ENCODE assay signal across 1 cellular context in the genomic region with DNA sequence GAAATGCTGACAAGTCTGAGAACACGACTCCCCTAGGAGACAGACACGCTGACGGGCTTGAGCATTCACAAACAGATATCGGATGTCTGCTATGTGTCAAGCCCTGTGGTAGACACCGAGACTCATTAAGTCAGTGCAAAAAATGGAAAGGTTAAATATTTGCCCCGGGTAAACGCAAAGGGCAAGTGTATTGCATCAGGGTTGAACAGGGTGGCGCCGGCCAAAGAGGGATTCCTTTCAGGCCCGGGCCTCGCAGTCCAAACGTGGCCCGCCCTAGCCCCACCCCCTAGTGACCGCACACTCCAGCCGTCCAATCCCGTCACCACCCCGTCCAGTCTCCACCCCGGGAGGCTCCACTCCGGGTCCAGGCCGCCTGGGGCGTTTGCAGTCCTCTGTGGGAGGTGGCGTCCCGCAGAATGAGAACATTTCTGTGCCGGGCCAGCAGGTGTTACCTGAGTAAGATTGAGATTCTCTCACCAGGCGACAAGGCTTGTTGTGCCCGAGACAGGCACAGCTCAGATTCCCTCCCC.
TF ChIP-seq lines count a peak whose summit lies in the region.

No MANE protein-coding gene starts in this region.

TF ChIP-seq in HepG2, 621 proteins besides CTCF, POLR2A, EP300 and RAD21 (continued from another document and continues in another):
- TF ChIP-seq, protein P1, sequence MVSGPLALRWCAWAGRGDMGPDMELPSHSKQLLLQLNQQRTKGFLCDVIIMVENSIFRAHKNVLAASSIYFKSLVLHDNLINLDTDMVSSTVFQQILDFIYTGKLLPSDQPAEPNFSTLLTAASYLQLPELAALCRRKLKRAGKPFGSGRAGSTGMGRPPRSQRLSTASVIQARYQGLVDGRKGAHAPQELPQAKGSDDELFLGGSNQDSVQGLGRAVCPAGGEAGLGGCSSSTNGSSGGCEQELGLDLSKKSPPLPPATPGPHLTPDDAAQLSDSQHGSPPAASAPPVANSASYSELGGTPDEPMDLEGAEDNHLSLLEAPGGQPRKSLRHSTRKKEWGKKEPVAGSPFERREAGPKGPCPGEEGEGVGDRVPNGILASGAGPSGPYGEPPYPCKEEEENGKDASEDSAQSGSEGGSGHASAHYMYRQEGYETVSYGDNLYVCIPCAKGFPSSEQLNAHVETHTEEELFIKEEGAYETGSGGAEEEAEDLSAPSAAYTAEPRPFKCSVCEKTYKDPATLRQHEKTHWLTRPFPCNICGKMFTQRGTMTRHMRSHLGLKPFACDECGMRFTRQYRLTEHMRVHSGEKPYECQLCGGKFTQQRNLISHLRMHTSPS (CRISPR knock-in tag; IDR thresholded peaks at IDR 0.05; ENCODE audit: low read depth) = peak; percentile 34; the same call in 1 of the 2 replicates
- TF ChIP-seq, protein P2, sequence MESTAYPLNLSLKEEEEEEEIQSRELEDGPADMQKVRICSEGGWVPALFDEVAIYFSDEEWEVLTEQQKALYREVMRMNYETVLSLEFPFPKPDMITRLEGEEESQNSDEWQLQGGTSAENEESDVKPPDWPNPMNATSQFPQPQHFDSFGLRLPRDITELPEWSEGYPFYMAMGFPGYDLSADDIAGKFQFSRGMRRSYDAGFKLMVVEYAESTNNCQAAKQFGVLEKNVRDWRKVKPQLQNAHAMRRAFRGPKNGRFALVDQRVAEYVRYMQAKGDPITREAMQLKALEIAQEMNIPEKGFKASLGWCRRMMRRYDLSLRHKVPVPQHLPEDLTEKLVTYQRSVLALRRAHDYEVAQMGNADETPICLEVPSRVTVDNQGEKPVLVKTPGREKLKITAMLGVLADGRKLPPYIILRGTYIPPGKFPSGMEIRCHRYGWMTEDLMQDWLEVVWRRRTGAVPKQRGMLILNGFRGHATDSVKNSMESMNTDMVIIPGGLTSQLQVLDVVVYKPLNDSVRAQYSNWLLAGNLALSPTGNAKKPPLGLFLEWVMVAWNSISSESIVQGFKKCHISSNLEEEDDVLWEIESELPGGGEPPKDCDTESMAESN (CRISPR knock-in tag; conservative IDR thresholded peaks at IDR 0.05) = 0 out of 2 replicates have a peak, but pooled peaks have one; percentile 69
- TF ChIP-seq ZFP36 (IDR thresholded peaks at IDR 0.05; ENCODE audit: borderline replicate concordance, low read depth, low read length, partially characterized antibody) = no peak
- no peak for TF ChIP-seq ZNF562 (CRISPR knock-in tag; IDR thresholded peaks at IDR 0.05; ENCODE audit: borderline replicate concordance)
- peak; percentile 82 for TF ChIP-seq ZMYM4 (CRISPR knock-in tag; IDR thresholded peaks at IDR 0.05)
- TF ChIP-seq, protein P3, sequence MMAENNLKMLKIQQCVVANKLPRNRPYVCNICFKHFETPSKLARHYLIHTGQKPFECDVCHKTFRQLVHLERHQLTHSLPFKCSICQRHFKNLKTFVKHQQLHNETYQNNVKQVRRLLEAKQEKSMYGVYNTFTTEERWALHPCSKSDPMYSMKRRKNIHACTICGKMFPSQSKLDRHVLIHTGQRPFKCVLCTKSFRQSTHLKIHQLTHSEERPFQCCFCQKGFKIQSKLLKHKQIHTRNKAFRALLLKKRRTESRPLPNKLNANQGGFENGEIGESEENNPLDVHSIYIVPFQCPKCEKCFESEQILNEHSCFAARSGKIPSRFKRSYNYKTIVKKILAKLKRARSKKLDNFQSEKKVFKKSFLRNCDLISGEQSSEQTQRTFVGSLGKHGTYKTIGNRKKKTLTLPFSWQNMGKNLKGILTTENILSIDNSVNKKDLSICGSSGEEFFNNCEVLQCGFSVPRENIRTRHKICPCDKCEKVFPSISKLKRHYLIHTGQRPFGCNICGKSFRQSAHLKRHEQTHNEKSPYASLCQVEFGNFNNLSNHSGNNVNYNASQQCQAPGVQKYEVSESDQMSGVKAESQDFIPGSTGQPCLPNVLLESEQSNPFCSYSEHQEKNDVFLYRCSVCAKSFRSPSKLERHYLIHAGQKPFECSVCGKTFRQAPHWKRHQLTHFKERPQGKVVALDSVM (CRISPR knock-in tag; IDR thresholded peaks at IDR 0.05) = peak; percentile 4; the same call in 1 of the 2 replicates
- TF ChIP-seq, protein P4, sequence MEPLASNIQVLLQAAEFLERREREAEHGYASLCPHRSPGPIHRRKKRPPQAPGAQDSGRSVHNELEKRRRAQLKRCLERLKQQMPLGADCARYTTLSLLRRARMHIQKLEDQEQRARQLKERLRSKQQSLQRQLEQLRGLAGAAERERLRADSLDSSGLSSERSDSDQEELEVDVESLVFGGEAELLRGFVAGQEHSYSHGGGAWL (CRISPR knock-in tag; IDR thresholded peaks at IDR 0.05) = peak; percentile 64; the same call in 1 of the 2 replicates
- no peak for TF ChIP-seq ZNF569 (CRISPR knock-in tag; IDR thresholded peaks at IDR 0.05; ENCODE audit: borderline replicate concordance)
- peak; percentile 72; the same call in 1 of the 2 replicates for TF ChIP-seq ZMYM3 (CRISPR knock-in tag; IDR thresholded peaks at IDR 0.05)
- TF ChIP-seq ZFP1 (CRISPR knock-in tag; IDR thresholded peaks at IDR 0.05) = peak; percentile 78; the same call in 1 of the 2 replicates
- no peak for TF ChIP-seq ZNF746 (CRISPR knock-in tag; IDR thresholded peaks at IDR 0.05)
- TF ChIP-seq AGO1 (IDR thresholded peaks at IDR 0.05; ENCODE audit: low read depth, low read length, poor library complexity, severe bottlenecking) = no peak
- TF ChIP-seq, protein P5, sequence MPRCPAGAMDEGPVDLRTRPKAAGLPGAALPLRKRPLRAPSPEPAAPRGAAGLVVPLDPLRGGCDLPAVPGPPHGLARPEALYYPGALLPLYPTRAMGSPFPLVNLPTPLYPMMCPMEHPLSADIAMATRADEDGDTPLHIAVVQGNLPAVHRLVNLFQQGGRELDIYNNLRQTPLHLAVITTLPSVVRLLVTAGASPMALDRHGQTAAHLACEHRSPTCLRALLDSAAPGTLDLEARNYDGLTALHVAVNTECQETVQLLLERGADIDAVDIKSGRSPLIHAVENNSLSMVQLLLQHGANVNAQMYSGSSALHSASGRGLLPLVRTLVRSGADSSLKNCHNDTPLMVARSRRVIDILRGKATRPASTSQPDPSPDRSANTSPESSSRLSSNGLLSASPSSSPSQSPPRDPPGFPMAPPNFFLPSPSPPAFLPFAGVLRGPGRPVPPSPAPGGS (CRISPR knock-in tag; IDR thresholded peaks at IDR 0.05) = no peak
- no peak for TF ChIP-seq CBX1 (IDR thresholded peaks at IDR 0.05; ENCODE audit: low read depth)
- TF ChIP-seq, protein P6, sequence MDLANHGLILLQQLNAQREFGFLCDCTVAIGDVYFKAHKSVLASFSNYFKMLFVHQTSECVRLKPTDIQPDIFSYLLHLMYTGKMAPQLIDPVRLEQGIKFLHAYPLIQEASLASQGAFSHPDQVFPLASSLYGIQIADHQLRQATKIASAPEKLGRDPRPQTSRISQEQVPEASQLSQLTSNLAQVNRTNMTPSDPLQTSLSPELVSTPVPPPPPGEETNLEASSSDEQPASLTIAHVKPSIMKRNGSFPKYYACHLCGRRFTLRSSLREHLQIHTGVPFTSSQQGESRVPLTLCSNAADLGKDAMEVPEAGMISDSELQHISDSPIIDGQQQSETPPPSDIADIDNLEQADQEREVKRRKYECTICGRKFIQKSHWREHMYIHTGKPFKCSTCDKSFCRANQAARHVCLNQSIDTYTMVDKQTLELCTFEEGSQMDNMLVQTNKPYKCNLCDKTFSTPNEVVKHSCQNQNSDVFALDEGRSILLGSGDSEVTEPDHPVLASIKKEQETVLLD (CRISPR knock-in tag; IDR thresholded peaks at IDR 0.05; ENCODE audit: low read depth) = no peak
- TF ChIP-seq ATF7-NPFF (CRISPR knock-in tag; IDR thresholded peaks at IDR 0.05; ENCODE audit: low read depth) = no peak; the same call in 1 of the 2 replicates
- no peak for TF ChIP-seq ATRX (CRISPR knock-in tag; IDR thresholded peaks at IDR 0.05; ENCODE audit: borderline replicate concordance)
- TF ChIP-seq, protein P7, sequence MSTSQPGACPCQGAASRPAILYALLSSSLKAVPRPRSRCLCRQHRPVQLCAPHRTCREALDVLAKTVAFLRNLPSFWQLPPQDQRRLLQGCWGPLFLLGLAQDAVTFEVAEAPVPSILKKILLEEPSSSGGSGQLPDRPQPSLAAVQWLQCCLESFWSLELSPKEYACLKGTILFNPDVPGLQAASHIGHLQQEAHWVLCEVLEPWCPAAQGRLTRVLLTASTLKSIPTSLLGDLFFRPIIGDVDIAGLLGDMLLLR (CRISPR knock-in tag; IDR thresholded peaks at IDR 0.05) = no peak
- no peak for TF ChIP-seq ZFYVE20 (CRISPR knock-in tag; IDR thresholded peaks at IDR 0.05; ENCODE audit: borderline replicate concordance, low read depth)
- TF ChIP-seq ZSCAN21 (CRISPR knock-in tag; IDR thresholded peaks at IDR 0.05; ENCODE audit: borderline replicate concordance) = peak; percentile 67
- no peak for TF ChIP-seq ZNF563 (CRISPR knock-in tag; IDR thresholded peaks at IDR 0.05)
- TF ChIP-seq SALL1 (CRISPR knock-in tag; IDR thresholded peaks at IDR 0.05) = peak; percentile 99
- TF ChIP-seq ZSCAN30 (CRISPR knock-in tag; IDR thresholded peaks at IDR 0.05) = no peak
- TF ChIP-seq GATA4 (IDR thresholded peaks at IDR 0.05; ENCODE audit: borderline replicate concordance, low read depth) = 0 out of 2 replicates have a peak, but pooled peaks have one; percentile 16
- TF ChIP-seq ZNF296 (CRISPR knock-in tag; conservative IDR thresholded peaks at IDR 0.05) = no peak
- 0 out of 2 replicates have a peak, but pooled peaks have one; percentile 13 for TF ChIP-seq ZNF441 (CRISPR knock-in tag; IDR thresholded peaks at IDR 0.05; ENCODE audit: borderline replicate concordance)
- TF ChIP-seq, protein P8, sequence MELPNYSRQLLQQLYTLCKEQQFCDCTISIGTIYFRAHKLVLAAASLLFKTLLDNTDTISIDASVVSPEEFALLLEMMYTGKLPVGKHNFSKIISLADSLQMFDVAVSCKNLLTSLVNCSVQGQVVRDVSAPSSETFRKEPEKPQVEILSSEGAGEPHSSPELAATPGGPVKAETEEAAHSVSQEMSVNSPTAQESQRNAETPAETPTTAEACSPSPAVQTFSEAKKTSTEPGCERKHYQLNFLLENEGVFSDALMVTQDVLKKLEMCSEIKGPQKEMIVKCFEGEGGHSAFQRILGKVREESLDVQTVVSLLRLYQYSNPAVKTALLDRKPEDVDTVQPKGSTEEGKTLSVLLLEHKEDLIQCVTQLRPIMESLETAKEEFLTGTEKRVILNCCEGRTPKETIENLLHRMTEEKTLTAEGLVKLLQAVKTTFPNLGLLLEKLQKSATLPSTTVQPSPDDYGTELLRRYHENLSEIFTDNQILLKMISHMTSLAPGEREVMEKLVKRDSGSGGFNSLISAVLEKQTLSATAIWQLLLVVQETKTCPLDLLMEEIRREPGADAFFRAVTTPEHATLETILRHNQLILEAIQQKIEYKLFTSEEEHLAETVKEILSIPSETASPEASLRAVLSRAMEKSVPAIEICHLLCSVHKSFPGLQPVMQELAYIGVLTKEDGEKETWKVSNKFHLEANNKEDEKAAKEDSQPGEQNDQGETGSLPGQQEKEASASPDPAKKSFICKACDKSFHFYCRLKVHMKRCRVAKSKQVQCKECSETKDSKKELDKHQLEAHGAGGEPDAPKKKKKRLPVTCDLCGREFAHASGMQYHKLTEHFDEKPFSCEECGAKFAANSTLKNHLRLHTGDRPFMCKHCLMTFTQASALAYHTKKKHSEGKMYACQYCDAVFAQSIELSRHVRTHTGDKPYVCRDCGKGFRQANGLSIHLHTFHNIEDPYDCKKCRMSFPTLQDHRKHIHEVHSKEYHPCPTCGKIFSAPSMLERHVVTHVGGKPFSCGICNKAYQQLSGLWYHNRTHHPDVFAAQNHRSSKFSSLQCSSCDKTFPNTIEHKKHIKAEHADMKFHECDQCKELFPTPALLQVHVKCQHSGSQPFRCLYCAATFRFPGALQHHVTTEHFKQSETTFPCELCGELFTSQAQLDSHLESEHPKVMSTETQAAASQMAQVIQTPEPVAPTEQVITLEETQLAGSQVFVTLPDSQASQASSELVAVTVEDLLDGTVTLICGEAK (IDR thresholded peaks at IDR 0.05) = no peak
- TF ChIP-seq, protein P8 (CRISPR knock-in tag; IDR thresholded peaks at IDR 0.05) = peak; percentile 44; the same call in 1 of the 2 replicates
- TF ChIP-seq ZNF564 (CRISPR knock-in tag; IDR thresholded peaks at IDR 0.05) = no peak
- TF ChIP-seq FOXA3 (CRISPR knock-in tag; IDR thresholded peaks at IDR 0.05) = peak; percentile 92
- TF ChIP-seq SRF (IDR thresholded peaks at IDR 0.05; ENCODE audit: low read depth, low read length) = no peak; the same call in 1 of the 2 replicates
- TF ChIP-seq, protein P9, sequence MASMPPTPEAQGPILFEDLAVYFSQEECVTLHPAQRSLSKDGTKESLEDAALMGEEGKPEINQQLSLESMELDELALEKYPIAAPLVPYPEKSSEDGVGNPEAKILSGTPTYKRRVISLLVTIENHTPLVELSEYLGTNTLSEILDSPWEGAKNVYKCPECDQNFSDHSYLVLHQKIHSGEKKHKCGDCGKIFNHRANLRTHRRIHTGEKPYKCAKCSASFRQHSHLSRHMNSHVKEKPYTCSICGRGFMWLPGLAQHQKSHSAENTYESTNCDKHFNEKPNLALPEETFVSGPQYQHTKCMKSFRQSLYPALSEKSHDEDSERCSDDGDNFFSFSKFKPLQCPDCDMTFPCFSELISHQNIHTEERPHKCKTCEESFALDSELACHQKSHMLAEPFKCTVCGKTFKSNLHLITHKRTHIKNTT (CRISPR knock-in tag; IDR thresholded peaks at IDR 0.05) = no peak
- peak; percentile 66 for TF ChIP-seq ELF3 (CRISPR knock-in tag; IDR thresholded peaks at IDR 0.05)
- no peak for TF ChIP-seq STAT5B (CRISPR knock-in tag; IDR thresholded peaks at IDR 0.05)
- TF ChIP-seq ZNF382 (CRISPR knock-in tag; IDR thresholded peaks at IDR 0.05; ENCODE audit: borderline replicate concordance) = no peak
- TF ChIP-seq ZNF614 (CRISPR knock-in tag; IDR thresholded peaks at IDR 0.05; ENCODE audit: borderline replicate concordance) = peak; percentile 91; the same call in 1 of the 2 replicates
- TF ChIP-seq ZIK1 (CRISPR knock-in tag; IDR thresholded peaks at IDR 0.05; ENCODE audit: borderline replicate concordance, low read depth) = no peak
- TF ChIP-seq SMARCC2 (IDR thresholded peaks at IDR 0.05) = no peak
- TF ChIP-seq ESRRA (CRISPR knock-in tag; IDR thresholded peaks at IDR 0.05; ENCODE audit: low read depth) = peak; percentile 85
